Comparison of ENCODE assay signal across 1 cellular context in genomic region chr15:38647683-38648082, GRCh38.
TF ChIP-seq lines count a peak whose summit lies in the region.

No MANE protein-coding gene starts in this region.

TF ChIP-seq in liver, 16 proteins besides CTCF, POLR2A, EP300 and RAD21 (continued from another document):
- TF ChIP-seq ZBTB33 (IDR thresholded peaks at IDR 0.05) (no peak), HNF4A (conservative IDR thresholded peaks at IDR 0.05) (no peak)
TF ChIP-seq in liver: peak in this region for 0.
